1 cellular context compared by ENCODE assay signal in genomic region chr4:150896513-150896912, GRCh38.
TF ChIP-seq lines count a peak whose summit lies in the region.

No MANE protein-coding gene starts in this region.

TF ChIP-seq in WTC11, 78 proteins besides CTCF, POLR2A, EP300 and RAD21 (continued from another document):
- no peak for TF ChIP-seq ERG (CRISPR knock-in tag; IDR thresholded peaks at IDR 0.05)
- TF ChIP-seq HMGA2 (CRISPR knock-in tag; IDR thresholded peaks at IDR 0.05): no peak
- TF ChIP-seq USF1 (CRISPR knock-in tag; IDR thresholded peaks at IDR 0.05): no peak
- TF ChIP-seq CREB1 (CRISPR knock-in tag; IDR thresholded peaks at IDR 0.05): no peak
- no peak for TF ChIP-seq ZBTB43 (CRISPR knock-in tag; IDR thresholded peaks at IDR 0.05)
- TF ChIP-seq, protein P1, sequence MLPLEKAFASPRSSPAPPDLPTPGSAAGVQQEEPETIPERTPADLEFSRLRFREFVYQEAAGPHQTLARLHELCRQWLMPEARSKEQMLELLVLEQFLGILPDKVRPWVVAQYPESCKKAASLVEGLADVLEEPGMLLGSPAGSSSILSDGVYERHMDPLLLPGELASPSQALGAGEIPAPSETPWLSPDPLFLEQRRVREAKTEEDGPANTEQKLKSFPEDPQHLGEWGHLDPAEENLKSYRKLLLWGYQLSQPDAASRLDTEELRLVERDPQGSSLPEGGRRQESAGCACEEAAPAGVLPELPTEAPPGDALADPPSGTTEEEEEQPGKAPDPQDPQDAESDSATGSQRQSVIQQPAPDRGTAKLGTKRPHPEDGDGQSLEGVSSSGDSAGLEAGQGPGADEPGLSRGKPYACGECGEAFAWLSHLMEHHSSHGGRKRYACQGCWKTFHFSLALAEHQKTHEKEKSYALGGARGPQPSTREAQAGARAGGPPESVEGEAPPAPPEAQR (CRISPR knock-in tag; IDR thresholded peaks at IDR 0.05): no peak
